In genomic region chr3:86269364-86270155, GRCh38 we compare ENCODE assay signal across 20 cellular contexts.
"Had no signal": no experiment of that assay in that cellular context is flagged by ENCODE, and none has a peak within 500 bp of the region (broad histone marks: within the 10 kb centered on the region; RNA-seq: fewer than 3 reads in every experiment).

No MANE protein-coding gene starts in this region.

- DNase-seq: cortex of kidney; dorsolateral prefrontal cortex; effector CD8-positive, alpha-beta T cell; heart right ventricle; islet precursor cell; left lung; lower lobe of right lung; natural killer cell; psoas muscle; retina; stimulated activated CD4-positive, alpha-beta T cell treated with anti-CD3 and anti-CD28 coated beads, Interleukin-2, amount 100 ng/mL, for 24 hours; stimulated activated CD4-positive, alpha-beta T cell treated with anti-CD3 and anti-CD28 coated beads, Interleukin-4, amount 100 ng/mL, for 4 hours; stimulated activated naive B cell treated with anti-CD40 and anti-IgM and Interleukin-4, amounts not matched to agents 10 μg/mL and 1 μg/mL and 100 μg/mL, for 72 hours; stimulated activated naive CD8-positive, alpha-beta T cell treated with anti-CD3 and anti-CD28 coated beads, Interleukin-15, amount 100 ng/mL, for 72 hours; testis had no signal

- H3K4me1 ChIP-seq: heart right ventricle, left lung, lower lobe of right lung, parathyroid adenoma, psoas muscle, tibial nerve had no signal

- H3K27me3 ChIP-seq: dorsolateral prefrontal cortex, heart right ventricle, left lung, testis, tibial nerve had no signal

- H2AFZ ChIP-seq: parathyroid adenoma had no signal

- H3K27ac Mint-ChIP-seq: memory B cell; mesothelial cell of epicardium; natural killer cell; stimulated activated naive B cell treated with anti-CD40 and anti-IgM and Interleukin-4, amounts not matched to agents 10 μg/mL and 1 μg/mL and 100 μg/mL, for 72 hours; stimulated activated naive CD8-positive, alpha-beta T cell treated with anti-CD3 and anti-CD28 coated beads, Interleukin-15, amount 100 ng/mL, for 72 hours had no signal

- H3K4me3 ChIP-seq: dorsolateral prefrontal cortex, heart right ventricle, left lung, lower lobe of right lung, psoas muscle, testis, tibial nerve had no signal

- H3K36me3 ChIP-seq: heart right ventricle, left lung, lower lobe of right lung, tibial nerve had no signal

- H3K9me3 Mint-ChIP-seq: mesothelial cell of epicardium had no signal

- H3K9me3 ChIP-seq: left lung, lower lobe of right lung, psoas muscle, testis, tibial nerve had no signal

- H3K27me3 Mint-ChIP-seq: memory B cell; stimulated activated naive B cell treated with anti-CD40 and anti-IgM and Interleukin-4, amounts not matched to agents 10 μg/mL and 1 μg/mL and 100 μg/mL, for 72 hours; stimulated activated naive CD8-positive, alpha-beta T cell treated with anti-CD3 and anti-CD28 coated beads, Interleukin-15, amount 100 ng/mL, for 72 hours had no signal

- H3K36me3 Mint-ChIP-seq: memory B cell; mesothelial cell of epicardium; stimulated activated naive B cell treated with anti-CD40 and anti-IgM and Interleukin-4, amounts not matched to agents 10 μg/mL and 1 μg/mL and 100 μg/mL, for 72 hours had no signal

- H3K79me2 ChIP-seq: parathyroid adenoma had no signal

- H3K27ac ChIP-seq: dorsolateral prefrontal cortex, heart right ventricle, left lung, lower lobe of right lung, parathyroid adenoma, psoas muscle, testis, tibial nerve had no signal

- H3K4me3 Mint-ChIP-seq: memory B cell; mesothelial cell of epicardium; natural killer cell; neural crest cell; stimulated activated naive B cell treated with anti-CD40 and anti-IgM and Interleukin-4, amounts not matched to agents 10 μg/mL and 1 μg/mL and 100 μg/mL, for 72 hours; stimulated activated naive CD8-positive, alpha-beta T cell treated with anti-CD3 and anti-CD28 coated beads, Interleukin-15, amount 100 ng/mL, for 72 hours had no signal

- H3K4me1 Mint-ChIP-seq: memory B cell; mesothelial cell of epicardium; natural killer cell; neural crest cell; stimulated activated naive B cell treated with anti-CD40 and anti-IgM and Interleukin-4, amounts not matched to agents 10 μg/mL and 1 μg/mL and 100 μg/mL, for 72 hours; stimulated activated naive CD8-positive, alpha-beta T cell treated with anti-CD3 and anti-CD28 coated beads, Interleukin-15, amount 100 ng/mL, for 72 hours had no signal

- H3K9ac ChIP-seq: parathyroid adenoma had no signal
